8 cellular contexts compared by ENCODE assay signal in genomic region chr17:7219812-7220592, GRCh38. TPM values are rescaled to one million over a fixed set of nuclear protein-coding genes. Genes with fewer than 3 reads are reported as not detected.
DNase-seq lines count a peak whose midpoint lies in the region; ATAC-seq and TF ChIP-seq lines count a peak whose summit lies in the region.

Gene ACADVL (plus strand): TSS chr17:7219938. CDS start chr17:7219985, 47 bp downstream.
Gene DLG4 (minus strand): TSS chr17:7219836.

- H3K4me3 ChIP-seq in HL-60 (replicated peaks; ENCODE audit: insufficient read depth, low read length) (peak within 1 kb of the TSS; percentile 60), fibroblast of the aortic adventitia (ENCODE audit: low read depth, low read length) (peak within 1 kb of the TSS; percentile 81)

- H3K36me3 Mint-ChIP-seq in nephron (ENCODE audit: low read depth), result peaks cover 19% of the 10 kb centered on the region

- peaks cover 59% of the 10 kb centered on the region for H3K4me1 Mint-ChIP-seq in nephron
- H3K4me1 Mint-ChIP-seq in stimulated activated naive CD8-positive, alpha-beta T cell treated with anti-CD3 and anti-CD28 coated beads, Interleukin-15, amount 100 ng/mL, for 72 hours, result peaks cover 67% of the 10 kb centered on the region

- H3K27ac ChIP-seq in HL-60 (replicated peaks), result peak within 1 kb of the TSS; percentile 63

- no peaks in the 10 kb centered on the region for H3K9me3 Mint-ChIP-seq in nephron
- H3K9me3 Mint-ChIP-seq in stimulated activated naive CD8-positive, alpha-beta T cell treated with anti-CD3 and anti-CD28 coated beads, Interleukin-15, amount 100 ng/mL, for 72 hours, result no peaks in the 10 kb centered on the region

- TF ChIP-seq POLR2A in Raji (IDR thresholded peaks at IDR 0.05; ENCODE audit: insufficient read depth, low read depth, low read length), result peak; percentile 91

- no peaks in the 10 kb centered on the region for H3K27me3 ChIP-seq in HL-60 (ENCODE audit: insufficient read depth, poor library complexity, severe bottlenecking)

- H3K4me3 Mint-ChIP-seq in nephron, result peak within 1 kb of the TSS; percentile 89 to 97 (median 93)
- peak within 1 kb of the TSS; percentile 98 to 99 for H3K4me3 Mint-ChIP-seq in stimulated activated naive CD8-positive, alpha-beta T cell treated with anti-CD3 and anti-CD28 coated beads, Interleukin-15, amount 100 ng/mL, for 72 hours

- ATAC-seq in GM19043 (IDR thresholded peaks at IDR 0.05; ENCODE audit: low read depth, unreplicated experiment), result peak; percentile 63
- peak; percentile 83 for ATAC-seq in stimulated activated naive CD8-positive, alpha-beta T cell treated with anti-CD3 and anti-CD28 coated beads, Interleukin-15, amount 100 ng/mL, for 72 hours

- peak; percentile 94 for DNase-seq in AG20443 (ENCODE audit: low spot score)
- DNase-seq in HL-60 (ENCODE audit: low read depth in 1 of 2, low spot score in 1 of 2), result peak in 1 of 2 experiments; percentile 63
- DNase-seq in activated gamma-delta T cell (lab: John Stamatoyannopoulos, UW), result peak; percentile 62
- DNase-seq in fibroblast of the aortic adventitia (ENCODE audit: low read depth), result peak; percentile 86
- DNase-seq in stimulated activated naive CD8-positive, alpha-beta T cell treated with anti-CD3 and anti-CD28 coated beads, Interleukin-15, amount 100 ng/mL, for 72 hours, result peak; percentile 83 to 88

- H3K27ac Mint-ChIP-seq in nephron, result peak within 1 kb of the TSS; percentile 93 to 96 (median 95)
- peak within 1 kb of the TSS; percentile 98 to 99 for H3K27ac Mint-ChIP-seq in stimulated activated naive CD8-positive, alpha-beta T cell treated with anti-CD3 and anti-CD28 coated beads, Interleukin-15, amount 100 ng/mL, for 72 hours

- no peak for TF ChIP-seq CTCF in HL-60 (IDR thresholded peaks at IDR 0.05; ENCODE audit: insufficient read depth, low read length)
- TF ChIP-seq CTCF in fibroblast of the aortic adventitia (IDR thresholded peaks at IDR 0.05; ENCODE audit: insufficient read depth, low read length), result no peak
- no peak for TF ChIP-seq CTCF in nephron (IDR thresholded peaks at IDR 0.05; ENCODE audit: unreplicated experiment in 3 of 3)

- H3K27me3 Mint-ChIP-seq in nephron (ENCODE audit: low read depth), result peaks cover 4% of the 10 kb centered on the region
- H3K27me3 Mint-ChIP-seq in stimulated activated naive CD8-positive, alpha-beta T cell treated with anti-CD3 and anti-CD28 coated beads, Interleukin-15, amount 100 ng/mL, for 72 hours, result no peaks in the 10 kb centered on the region

RNA-seq across cellular contexts. Expression of gene ACADVL, which starts in this region (rescaled TPM):
- 136 and 210 TPM in 2 replicates for total RNA-seq in fibroblast of the aortic adventitia (ENCODE audit: low replicate concordance)

RNA-seq across cellular contexts. Expression of gene DLG4, which starts in this region (rescaled TPM):
- 2.9 and 11.9 TPM in 2 replicates for total RNA-seq in fibroblast of the aortic adventitia (ENCODE audit: low replicate concordance)
